8 cellular contexts compared by ENCODE assay signal in genomic region chr4:143358923-143359694, GRCh38. TPM values are rescaled to one million over a fixed set of nuclear protein-coding genes. Genes with fewer than 3 reads are reported as not detected.
DNase-seq lines count a peak whose midpoint lies in the region; ATAC-seq and TF ChIP-seq lines count a peak whose summit lies in the region.

No MANE protein-coding gene starts in this region.

- no peaks in the 10 kb centered on the region for H3K9me3 Mint-ChIP-seq in T-helper 2 cell treated with Interferon-gamma antibody and Interleukin-4, amounts not matched to agents 5 μg/mL and 100 μg/mL, for 36 hours

- no peaks in the 10 kb centered on the region for H3K36me3 Mint-ChIP-seq in T-helper 2 cell treated with Interferon-gamma antibody and Interleukin-4, amounts not matched to agents 5 μg/mL and 100 μg/mL, for 36 hours (ENCODE audit: low read depth)

- H3K27me3 ChIP-seq in sigmoid colon (no peaks in the 10 kb centered on the region), SJCRH30 (no peaks in the 10 kb centered on the region)

- no peak for TF ChIP-seq CTCF in sigmoid colon (IDR thresholded peaks at IDR 0.05)

- H3K4me3 Mint-ChIP-seq in T-helper 2 cell treated with Interferon-gamma antibody and Interleukin-4, amounts not matched to agents 5 μg/mL and 100 μg/mL, for 36 hours, result peak overlapping the region; percentile 57

- TF ChIP-seq POLR2A in sigmoid colon (IDR thresholded peaks at IDR 0.05), result no peak

- peak overlapping the region; percentile 36 to 72 (median 62) for H3K27ac ChIP-seq in sigmoid colon
- no peak overlapping the region for H3K27ac ChIP-seq in SJCRH30

- peaks cover 0 to 97% (median 92%) of the 10 kb centered on the region in 4 donors for H3K4me1 ChIP-seq in sigmoid colon
- H3K4me1 ChIP-seq in SJCRH30, result no peaks in the 10 kb centered on the region

- intact Hi-C loops in sigmoid colon (cut with DNase I), result loop anchor here (5.0 kb wide), 1 partner anchor 98 kb away; no protein-coding TSS in a partner anchor

- H3K4me3 ChIP-seq in sigmoid colon (no peak overlapping the region), SJCRH30 (no peak overlapping the region)

- TF ChIP-seq EP300 in sigmoid colon (IDR thresholded peaks at IDR 0.05), result no peak

- peak; percentile 91 for ATAC-seq in GM19438 (IDR thresholded peaks at IDR 0.05; ENCODE audit: low read depth, unreplicated experiment)
- ATAC-seq in HG03439 (IDR thresholded peaks at IDR 0.05; ENCODE audit: unreplicated experiment), result peak; percentile 77
- peak; percentile 92 for ATAC-seq in esophagus mucosa

- H3K27ac Mint-ChIP-seq in T-helper 2 cell treated with Interferon-gamma antibody and Interleukin-4, amounts not matched to agents 5 μg/mL and 100 μg/mL, for 36 hours, result peak overlapping the region; percentile 64

- H3K36me3 ChIP-seq in sigmoid colon, result no peaks in the 10 kb centered on the region
- no peaks in the 10 kb centered on the region for H3K36me3 ChIP-seq in SJCRH30

- peak; percentile 62 for DNase-seq in DMS53 treated with DMSO at 0.1 percent for 48 hours (lab: John Stamatoyannopoulos, UW; ENCODE audit: unreplicated experiment)
- DNase-seq in T-helper 2 cell treated with Interferon-gamma antibody and Interleukin-4, amounts not matched to agents 5 μg/mL and 100 μg/mL, for 36 hours (ENCODE audit: low spot score), result peak; percentile 47
- no peak for DNase-seq in sigmoid colon
- no peak for DNase-seq in SJCRH30
- DNase-seq in NCI-H187 treated with DMSO at 0.1 percent for 48 hours (lab: John Stamatoyannopoulos, UW), result no peak

- H3K27me3 Mint-ChIP-seq in T-helper 2 cell treated with Interferon-gamma antibody and Interleukin-4, amounts not matched to agents 5 μg/mL and 100 μg/mL, for 36 hours (ENCODE audit: low read depth), result peaks cover 2% of the 10 kb centered on the region

- 3 to 6% methylated on average over 6 of the region's 6 CpGs for WGBS in sigmoid colon, 2 donors

- H3K4me1 Mint-ChIP-seq in T-helper 2 cell treated with Interferon-gamma antibody and Interleukin-4, amounts not matched to agents 5 μg/mL and 100 μg/mL, for 36 hours (ENCODE audit: low read depth), result peaks cover 18% of the 10 kb centered on the region

- H3K9me3 ChIP-seq in sigmoid colon, result no peaks in the 10 kb centered on the region
- no peaks in the 10 kb centered on the region for H3K9me3 ChIP-seq in SJCRH30 (replicated peaks)

RNA-seq across cellular contexts. Expression of gene GAB1, which starts 22.4 kb away (rescaled TPM):
- 30.2 TPM for total RNA-seq in esophagus mucosa
- total RNA-seq in sigmoid colon, result 10 to 100 TPM; 44.1 to 71.6 (median 62.4) TPM
- 10 to 100 TPM; 10.0 to 13.2 (median 11.4) TPM for polyA plus RNA-seq in sigmoid colon
- 14.0 and 15.1 TPM in 2 replicates for total RNA-seq in SJCRH30 (2014; rRNA removed; shearing (Covaris generic))

Comparison
In these comparisons a context has a peak if more than half of its experiments do, and no peak if none do; other contexts are left out.
1. DNase-seq: peak in DMS53 treated with DMSO at 0.1 percent for 48 hours (single experiment) and T-helper 2 cell treated with Interferon-gamma antibody and Interleukin-4, amounts not matched to agents 5 μg/mL and 100 μg/mL, for 36 hours (single experiment); none in sigmoid colon (single experiment), SJCRH30 (0 of 2) and NCI-H187 treated with DMSO at 0.1 percent for 48 hours (single experiment).
2. Peak in every context shown above with its lines, with median percentiles within 50 percentile points of each other: ATAC-seq.